2 cellular contexts compared by ENCODE assay signal in the genomic region with DNA sequence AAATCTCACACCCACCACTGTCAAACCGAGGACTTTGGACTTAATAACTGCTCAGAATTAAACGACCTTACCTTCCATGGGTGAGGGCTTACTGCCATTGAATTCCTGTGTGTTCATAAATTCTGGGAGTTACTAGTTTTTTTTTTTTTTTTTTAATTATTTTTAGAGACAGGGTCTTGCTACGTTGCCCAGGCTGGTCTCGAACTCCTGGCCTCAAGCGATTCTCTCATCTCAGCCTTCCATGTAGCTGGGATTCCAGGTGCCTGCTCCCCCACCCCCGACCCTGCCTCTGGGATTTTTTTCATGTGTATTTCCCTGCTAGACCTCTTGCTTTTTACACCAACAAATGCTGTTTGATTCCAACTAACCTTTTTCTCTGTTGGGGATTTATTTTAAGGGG.
A peak's percentile ranks its signal among the peaks of the same experiment; 100 is the strongest.
TF ChIP-seq lines count a peak whose summit lies in the region.

No MANE protein-coding gene starts in this region.

TF ChIP-seq in liver, 16 proteins besides CTCF, POLR2A, EP300 and RAD21:
- no peak for TF ChIP-seq TAF1 (conservative IDR thresholded peaks at IDR 0.05)
- peak; percentile 35 to 48 for TF ChIP-seq HNF4A (conservative IDR thresholded peaks at IDR 0.05)

TF ChIP-seq in HepG2, 621 proteins besides CTCF, POLR2A, EP300 and RAD21:
- TF ChIP-seq PPARG (CRISPR knock-in tag; conservative IDR thresholded peaks at IDR 0.05) (no peak), ZNF720 (CRISPR knock-in tag; IDR thresholded peaks at IDR 0.05) (no peak), CBX2 (IDR thresholded peaks at IDR 0.05; ENCODE audit: low read depth, low read length) (no peak), CBX2 (CRISPR knock-in tag; IDR thresholded peaks at IDR 0.05; ENCODE audit: low read depth) (no peak), ZNF781 (CRISPR knock-in tag; IDR thresholded peaks at IDR 0.05; ENCODE audit: borderline replicate concordance, not compliant biosample characterization) (no peak), GABPB1 (CRISPR knock-in tag; IDR thresholded peaks at IDR 0.05) (no peak), XBP1 (CRISPR knock-in tag; IDR thresholded peaks at IDR 0.05) (no peak), SRSF4 (IDR thresholded peaks at IDR 0.05; ENCODE audit: low read depth, low read length, poor library complexity, severe bottlenecking) (no peak), ZNF101 (CRISPR knock-in tag; IDR thresholded peaks at IDR 0.05; ENCODE audit: borderline replicate concordance, low read depth) (no peak), IKZF1 (IDR thresholded peaks at IDR 0.05) (no peak), ZNF556 (CRISPR knock-in tag; IDR thresholded peaks at IDR 0.05; ENCODE audit: borderline replicate concordance) (no peak), PHF8 (CRISPR knock-in tag; IDR thresholded peaks at IDR 0.05) (no peak), FOSL2 (CRISPR knock-in tag; IDR thresholded peaks at IDR 0.05) (no peak)
- TF ChIP-seq, protein P1, sequence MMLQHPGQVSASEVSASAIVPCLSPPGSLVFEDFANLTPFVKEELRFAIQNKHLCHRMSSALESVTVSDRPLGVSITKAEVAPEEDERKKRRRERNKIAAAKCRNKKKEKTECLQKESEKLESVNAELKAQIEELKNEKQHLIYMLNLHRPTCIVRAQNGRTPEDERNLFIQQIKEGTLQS (CRISPR knock-in tag; IDR thresholded peaks at IDR 0.05), result no peak
- TF ChIP-seq, protein P2, sequence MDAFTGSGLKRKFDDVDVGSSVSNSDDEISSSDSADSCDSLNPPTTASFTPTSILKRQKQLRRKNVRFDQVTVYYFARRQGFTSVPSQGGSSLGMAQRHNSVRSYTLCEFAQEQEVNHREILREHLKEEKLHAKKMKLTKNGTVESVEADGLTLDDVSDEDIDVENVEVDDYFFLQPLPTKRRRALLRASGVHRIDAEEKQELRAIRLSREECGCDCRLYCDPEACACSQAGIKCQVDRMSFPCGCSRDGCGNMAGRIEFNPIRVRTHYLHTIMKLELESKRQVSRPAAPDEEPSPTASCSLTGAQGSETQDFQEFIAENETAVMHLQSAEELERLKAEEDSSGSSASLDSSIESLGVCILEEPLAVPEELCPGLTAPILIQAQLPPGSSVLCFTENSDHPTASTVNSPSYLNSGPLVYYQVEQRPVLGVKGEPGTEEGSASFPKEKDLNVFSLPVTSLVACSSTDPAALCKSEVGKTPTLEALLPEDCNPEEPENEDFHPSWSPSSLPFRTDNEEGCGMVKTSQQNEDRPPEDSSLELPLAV (CRISPR knock-in tag; conservative IDR thresholded peaks at IDR 0.05; ENCODE audit: low read depth), result no peak
- TF ChIP-seq, protein P3, sequence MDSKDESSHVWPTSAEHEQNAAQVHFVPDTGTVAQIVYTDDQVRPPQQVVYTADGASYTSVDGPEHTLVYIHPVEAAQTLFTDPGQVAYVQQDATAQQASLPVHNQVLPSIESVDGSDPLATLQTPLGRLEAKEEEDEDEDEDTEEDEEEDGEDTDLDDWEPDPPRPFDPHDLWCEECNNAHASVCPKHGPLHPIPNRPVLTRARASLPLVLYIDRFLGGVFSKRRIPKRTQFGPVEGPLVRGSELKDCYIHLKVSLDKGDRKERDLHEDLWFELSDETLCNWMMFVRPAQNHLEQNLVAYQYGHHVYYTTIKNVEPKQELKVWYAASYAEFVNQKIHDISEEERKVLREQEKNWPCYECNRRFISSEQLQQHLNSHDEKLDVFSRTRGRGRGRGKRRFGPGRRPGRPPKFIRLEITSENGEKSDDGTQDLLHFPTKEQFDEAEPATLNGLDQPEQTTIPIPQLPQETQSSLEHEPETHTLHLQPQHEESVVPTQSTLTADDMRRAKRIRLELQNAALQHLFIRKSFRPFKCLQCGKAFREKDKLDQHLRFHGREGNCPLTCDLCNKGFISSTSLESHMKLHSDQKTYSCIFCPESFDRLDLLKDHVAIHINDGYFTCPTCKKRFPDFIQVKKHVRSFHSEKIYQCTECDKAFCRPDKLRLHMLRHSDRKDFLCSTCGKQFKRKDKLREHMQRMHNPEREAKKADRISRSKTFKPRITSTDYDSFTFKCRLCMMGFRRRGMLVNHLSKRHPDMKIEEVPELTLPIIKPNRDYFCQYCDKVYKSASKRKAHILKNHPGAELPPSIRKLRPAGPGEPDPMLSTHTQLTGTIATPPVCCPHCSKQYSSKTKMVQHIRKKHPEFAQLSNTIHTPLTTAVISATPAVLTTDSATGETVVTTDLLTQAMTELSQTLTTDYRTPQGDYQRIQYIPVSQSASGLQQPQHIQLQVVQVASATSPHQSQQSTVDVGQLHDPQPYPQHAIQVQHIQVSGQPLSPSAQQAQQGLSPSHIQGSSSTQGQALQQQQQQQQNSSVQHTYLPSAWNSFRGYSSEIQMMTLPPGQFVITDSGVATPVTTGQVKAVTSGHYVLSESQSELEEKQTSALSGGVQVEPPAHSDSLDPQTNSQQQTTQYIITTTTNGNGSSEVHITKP (CRISPR knock-in tag; IDR thresholded peaks at IDR 0.05; ENCODE audit: low read depth), result no peak
- TF ChIP-seq, protein P4, sequence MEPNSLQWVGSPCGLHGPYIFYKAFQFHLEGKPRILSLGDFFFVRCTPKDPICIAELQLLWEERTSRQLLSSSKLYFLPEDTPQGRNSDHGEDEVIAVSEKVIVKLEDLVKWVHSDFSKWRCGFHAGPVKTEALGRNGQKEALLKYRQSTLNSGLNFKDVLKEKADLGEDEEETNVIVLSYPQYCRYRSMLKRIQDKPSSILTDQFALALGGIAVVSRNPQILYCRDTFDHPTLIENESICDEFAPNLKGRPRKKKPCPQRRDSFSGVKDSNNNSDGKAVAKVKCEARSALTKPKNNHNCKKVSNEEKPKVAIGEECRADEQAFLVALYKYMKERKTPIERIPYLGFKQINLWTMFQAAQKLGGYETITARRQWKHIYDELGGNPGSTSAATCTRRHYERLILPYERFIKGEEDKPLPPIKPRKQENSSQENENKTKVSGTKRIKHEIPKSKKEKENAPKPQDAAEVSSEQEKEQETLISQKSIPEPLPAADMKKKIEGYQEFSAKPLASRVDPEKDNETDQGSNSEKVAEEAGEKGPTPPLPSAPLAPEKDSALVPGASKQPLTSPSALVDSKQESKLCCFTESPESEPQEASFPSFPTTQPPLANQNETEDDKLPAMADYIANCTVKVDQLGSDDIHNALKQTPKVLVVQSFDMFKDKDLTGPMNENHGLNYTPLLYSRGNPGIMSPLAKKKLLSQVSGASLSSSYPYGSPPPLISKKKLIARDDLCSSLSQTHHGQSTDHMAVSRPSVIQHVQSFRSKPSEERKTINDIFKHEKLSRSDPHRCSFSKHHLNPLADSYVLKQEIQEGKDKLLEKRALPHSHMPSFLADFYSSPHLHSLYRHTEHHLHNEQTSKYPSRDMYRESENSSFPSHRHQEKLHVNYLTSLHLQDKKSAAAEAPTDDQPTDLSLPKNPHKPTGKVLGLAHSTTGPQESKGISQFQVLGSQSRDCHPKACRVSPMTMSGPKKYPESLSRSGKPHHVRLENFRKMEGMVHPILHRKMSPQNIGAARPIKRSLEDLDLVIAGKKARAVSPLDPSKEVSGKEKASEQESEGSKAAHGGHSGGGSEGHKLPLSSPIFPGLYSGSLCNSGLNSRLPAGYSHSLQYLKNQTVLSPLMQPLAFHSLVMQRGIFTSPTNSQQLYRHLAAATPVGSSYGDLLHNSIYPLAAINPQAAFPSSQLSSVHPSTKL (CRISPR knock-in tag; IDR thresholded peaks at IDR 0.05), result no peak
- TF ChIP-seq, protein P5, sequence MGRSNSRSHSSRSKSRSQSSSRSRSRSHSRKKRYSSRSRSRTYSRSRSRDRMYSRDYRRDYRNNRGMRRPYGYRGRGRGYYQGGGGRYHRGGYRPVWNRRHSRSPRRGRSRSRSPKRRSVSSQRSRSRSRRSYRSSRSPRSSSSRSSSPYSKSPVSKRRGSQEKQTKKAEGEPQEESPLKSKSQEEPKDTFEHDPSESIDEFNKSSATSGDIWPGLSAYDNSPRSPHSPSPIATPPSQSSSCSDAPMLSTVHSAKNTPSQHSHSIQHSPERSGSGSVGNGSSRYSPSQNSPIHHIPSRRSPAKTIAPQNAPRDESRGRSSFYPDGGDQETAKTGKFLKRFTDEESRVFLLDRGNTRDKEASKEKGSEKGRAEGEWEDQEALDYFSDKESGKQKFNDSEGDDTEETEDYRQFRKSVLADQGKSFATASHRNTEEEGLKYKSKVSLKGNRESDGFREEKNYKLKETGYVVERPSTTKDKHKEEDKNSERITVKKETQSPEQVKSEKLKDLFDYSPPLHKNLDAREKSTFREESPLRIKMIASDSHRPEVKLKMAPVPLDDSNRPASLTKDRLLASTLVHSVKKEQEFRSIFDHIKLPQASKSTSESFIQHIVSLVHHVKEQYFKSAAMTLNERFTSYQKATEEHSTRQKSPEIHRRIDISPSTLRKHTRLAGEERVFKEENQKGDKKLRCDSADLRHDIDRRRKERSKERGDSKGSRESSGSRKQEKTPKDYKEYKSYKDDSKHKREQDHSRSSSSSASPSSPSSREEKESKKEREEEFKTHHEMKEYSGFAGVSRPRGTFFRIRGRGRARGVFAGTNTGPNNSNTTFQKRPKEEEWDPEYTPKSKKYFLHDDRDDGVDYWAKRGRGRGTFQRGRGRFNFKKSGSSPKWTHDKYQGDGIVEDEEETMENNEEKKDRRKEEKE (IDR thresholded peaks at IDR 0.05), result no peak
